In genomic region chr17:68461589-68461988, GRCh38 we compare ENCODE assay signal across 9 cellular contexts. TPM values are rescaled to one million over a fixed set of nuclear protein-coding genes. Genes with fewer than 3 reads are reported as not detected.
A peak's percentile ranks its signal among the peaks of the same experiment; 100 is the strongest.
DNase-seq lines count a peak whose midpoint lies in the region; ATAC-seq lines count a peak whose summit lies in the region.
"Had no signal": no experiment of that assay in that cellular context is flagged by ENCODE, and none has a peak within 500 bp of the region (broad histone marks: within the 10 kb centered on the region; RNA-seq: fewer than 3 reads in every experiment).

No MANE protein-coding gene starts in this region.

- 23% methylated on average over 5 of the region's 5 CpGs for WGBS in right cardiac atrium

- CTCF ChIA-PET in activated CD4-positive, alpha-beta memory T cell treated with anti-CD3 and anti-CD28 coated beads for 36 hours (lab: Charles Lee), result interaction anchor here (1.2 to 4.1 kb wide), 8 partner anchors 25 to 289 kb away, joined by 4 to 27 read pairs (median 12); partner anchors contain the start of genes ARSG and SLC16A6

- intact Hi-C loops in activated CD4-positive, alpha-beta memory T cell treated with anti-CD3 and anti-CD28 coated beads for 36 hours (cut with micrococcal nuclease), result loop anchor here (1.0 to 10.0 kb wide), 6 partner anchors 115 to 657 kb away; partner anchors contain the start of gene AMZ2
- intact Hi-C loops in right cardiac atrium (cut with DNase I), result loop anchor here in 3 of 4 donors (5.0 to 10.0 kb wide), 6 partner anchors 53 to 293 kb away; partner anchors contain the start of gene PRKAR1A (in 1 of the 3)

- DNase-seq in COLO668 (lab: John Stamatoyannopoulos, UW; ENCODE audit: unreplicated experiment), result peak; percentile 27
- peak in 60 of 76 experiments; percentile 8 to 75 (median 40) for DNase-seq in HUDEP-2 (lab: John Stamatoyannopoulos, UW; ENCODE audit: unreplicated experiment in 76 of 76)
- DNase-seq in activated CD4-positive, alpha-beta memory T cell treated with anti-CD3 and anti-CD28 coated beads for 36 hours, result peak; percentile 64
- peak in 1 of 3 donors; percentile 57 for DNase-seq in right cardiac atrium
- DNase-seq in hippocampal formation (lab: John Stamatoyannopoulos, UW), result no peak
- no peak for DNase-seq in RKO (ENCODE audit: low spot score)
- no peak for DNase-seq in mesenteric fat pad (ENCODE audit: low spot score)
- DNase-seq: islet precursor cell had no signal

- H3K36me3 Mint-ChIP-seq in activated CD4-positive, alpha-beta memory T cell treated with anti-CD3 and anti-CD28 coated beads for 36 hours, result no peaks in the 10 kb centered on the region

- ATAC-seq in right cardiac atrium, result no peak
- ATAC-seq in HG03432 (IDR thresholded peaks at IDR 0.05; ENCODE audit: unreplicated experiment), result no peak

- no peaks in the 10 kb centered on the region for H3K27me3 Mint-ChIP-seq in activated CD4-positive, alpha-beta memory T cell treated with anti-CD3 and anti-CD28 coated beads for 36 hours

- H3K27ac ChIP-seq in right cardiac atrium (ENCODE audit: low read length), result peak overlapping the region; percentile 73

- H3K27ac Mint-ChIP-seq in activated CD4-positive, alpha-beta memory T cell treated with anti-CD3 and anti-CD28 coated beads for 36 hours, result peak overlapping the region; percentile 92

- H3K9me3 Mint-ChIP-seq in activated CD4-positive, alpha-beta memory T cell treated with anti-CD3 and anti-CD28 coated beads for 36 hours, result no peaks in the 10 kb centered on the region

- no peaks in the 10 kb centered on the region for H3K9me3 ChIP-seq in right cardiac atrium (ENCODE audit: control insufficient read depth, low read length)

- peaks cover 58% of the 10 kb centered on the region for H3K4me1 Mint-ChIP-seq in activated CD4-positive, alpha-beta memory T cell treated with anti-CD3 and anti-CD28 coated beads for 36 hours (ENCODE audit: low read depth)

- H3K4me3 Mint-ChIP-seq in activated CD4-positive, alpha-beta memory T cell treated with anti-CD3 and anti-CD28 coated beads for 36 hours, result peak overlapping the region; percentile 14

- no peaks in the 10 kb centered on the region for H3K27me3 ChIP-seq in right cardiac atrium (ENCODE audit: control insufficient read depth, insufficient read depth)

- H3K4me1 ChIP-seq in right cardiac atrium (ENCODE audit: control insufficient read depth, insufficient read depth, low read length), result no peaks in the 10 kb centered on the region

- POLR2A ChIA-PET in activated CD4-positive, alpha-beta memory T cell treated with anti-CD3 and anti-CD28 coated beads for 36 hours (lab: Charles Lee), result interaction anchor here (1.1 to 6.3 kb wide), 6 partner anchors 115 to 441 kb away, joined by 3 to 64 read pairs (median 5); partner anchors contain the start of genes AMZ2 and ARSG

- no peak overlapping the region for H3K4me3 ChIP-seq in right cardiac atrium (ENCODE audit: low read length)

RNA-seq across cellular contexts. Expression of gene WIPI1, which starts 4.3 kb away (rescaled TPM):
- 10 to 100 TPM; 27.3 to 27.5 TPM for total RNA-seq in activated CD4-positive, alpha-beta memory T cell treated with anti-CD3 and anti-CD28 coated beads for 36 hours
- 10 to 100 TPM; 42.6 to 71.3 (median 53.5) TPM for total RNA-seq in right cardiac atrium
- 44.2 TPM for polyA plus RNA-seq in right cardiac atrium
- 124 TPM for total RNA-seq in mesenteric fat pad

RNA-seq across cellular contexts. Expression of gene PRKAR1A, which starts 50.6 kb away (rescaled TPM):
- total RNA-seq in activated CD4-positive, alpha-beta memory T cell treated with anti-CD3 and anti-CD28 coated beads for 36 hours, result 100 to 1,000 TPM; 221 to 229 TPM
- 100 to 1,000 TPM; 545 to 768 (median 595) TPM for total RNA-seq in right cardiac atrium
- polyA plus RNA-seq in right cardiac atrium, result 187 TPM
- 470 TPM for total RNA-seq in mesenteric fat pad

Comparison
In these comparisons a context has a peak if more than half of its experiments do, and no peak if none do; other contexts are left out.
1. DNase-seq: peak in COLO668 (single experiment), HUDEP-2 (60 of 76) and activated CD4-positive, alpha-beta memory T cell treated with anti-CD3 and anti-CD28 coated beads for 36 hours (single experiment); none in hippocampal formation (0 of 2), RKO (single experiment) and mesenteric fat pad (single experiment).